16 cellular contexts compared by ENCODE assay signal in genomic region chr21:24994717-24995116, GRCh38.
"Had no signal": no experiment of that assay in that cellular context is flagged by ENCODE, and none has a peak within 500 bp of the region (broad histone marks: within the 10 kb centered on the region; RNA-seq: fewer than 3 reads in every experiment).

No MANE protein-coding gene starts in this region.

- ATAC-seq: activated T-cell treated with anti-CD3 and anti-CD28 coated beads, Interleukin-2, amount 50 U/mL, for 72 hours; left colon; naive thymus-derived CD4-positive, alpha-beta T cell; stimulated activated effector memory CD8-positive, alpha-beta T cell treated with anti-CD3 and anti-CD28 coated beads, Interleukin-12 subunit alpha, Interleukin-12 subunit beta, amount 100 ng/mL, for 72 hours had no signal

- H3K36me3 ChIP-seq: esophagus muscularis mucosa, right atrium auricular region, tibial artery, vagina had no signal

- H3K27ac ChIP-seq: esophagus muscularis mucosa, right atrium auricular region, tibial artery, vagina had no signal

- DNase-seq: activated CD4-positive, alpha-beta T cell treated with anti-CD3 and anti-CD28 coated beads, Interleukin-2, amount 50 U/mL, for 48 hours; activated CD4-positive, CD25-positive, alpha-beta regulatory T cell treated with anti-CD3 and anti-CD28 coated beads, Interleukin-2, amount 50 U/mL, for 72 hours; activated gamma-delta T cell treated with Interleukin-2 at 50 U/mL for 16 hours; activated naive CD8-positive, alpha-beta T cell treated with anti-CD3 and anti-CD28 coated beads for 36 hours; activated T-cell treated with anti-CD3 and anti-CD28 coated beads, Interleukin-2, amount 50 U/mL, for 72 hours; aorta; left colon; naive thymus-derived CD4-positive, alpha-beta T cell; nucleus accumbens; small intestine; tibial artery had no signal

- H3K27me3 ChIP-seq: esophagus muscularis mucosa, right atrium auricular region, tibial artery, vagina had no signal

- H3K4me3 ChIP-seq: esophagus muscularis mucosa, lung, right atrium auricular region, tibial artery, vagina had no signal

- H3K9me3 ChIP-seq: esophagus muscularis mucosa, right atrium auricular region, tibial artery, vagina had no signal

- H3K4me1 ChIP-seq: esophagus muscularis mucosa, right atrium auricular region, tibial artery, vagina had no signal
